8 cellular contexts compared by ENCODE assay signal in the genomic region with DNA sequence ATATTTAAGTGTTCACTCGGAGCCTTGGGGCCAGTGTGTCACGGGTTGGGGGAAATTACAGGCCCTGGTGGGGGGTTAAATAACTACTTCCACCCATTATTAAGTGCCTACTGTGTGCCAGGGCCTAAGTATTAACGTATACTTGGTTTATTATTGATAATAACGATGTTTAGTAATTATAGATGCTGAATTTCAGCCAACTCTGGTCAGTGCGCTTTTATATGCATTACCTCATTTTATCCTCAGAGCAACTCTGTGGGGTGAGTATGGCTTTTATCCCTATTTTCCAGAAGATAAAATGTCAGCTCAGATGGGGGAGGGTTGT. TPM values are rescaled to one million over a fixed set of nuclear protein-coding genes. Genes with fewer than 3 reads are reported as not detected.
DNase-seq lines count a peak whose midpoint lies in the region; ATAC-seq, FAIRE-seq and TF ChIP-seq lines count a peak whose summit lies in the region.

No MANE protein-coding gene starts in this region.

- no peaks in the 10 kb centered on the region for H3K27me3 Mint-ChIP-seq in activated naive CD4-positive, alpha-beta T cell treated with anti-CD3 and anti-CD28 coated beads for 36 hours (ENCODE audit: low read depth)

- no peaks in the 10 kb centered on the region for H3K4me1 ChIP-seq in GM12878 (ENCODE audit: control insufficient read depth, insufficient read depth, low read length)
- peaks cover 37% of the 10 kb centered on the region for H3K4me1 ChIP-seq in lower lobe of right lung
- H3K4me1 ChIP-seq in tibial nerve: peaks cover 0 to 41% (median 10%) of the 10 kb centered on the region in 4 donors

- no peaks in the 10 kb centered on the region for H3K9me3 ChIP-seq in GM12878 (replicated peaks; ENCODE audit: control insufficient read depth, insufficient read depth, low read length)
- no peaks in the 10 kb centered on the region for H3K9me3 ChIP-seq in lower lobe of right lung
- H3K9me3 ChIP-seq in tibial nerve: no peaks in the 10 kb centered on the region

- H3K27ac Mint-ChIP-seq in activated naive CD4-positive, alpha-beta T cell treated with anti-CD3 and anti-CD28 coated beads for 36 hours: no peak overlapping the region

- intact Hi-C loops in activated naive CD4-positive, alpha-beta T cell treated with anti-CD3 and anti-CD28 coated beads for 36 hours (cut with micrococcal nuclease): loop anchor here (1.0 to 10.0 kb wide), 9 partner anchors 42 to 1721 kb away; partner anchors contain the start of genes EGR4, EMX1, HK2 and INO80B
- intact Hi-C loops in GM12878 (cut with micrococcal nuclease; ENCODE audit: unreplicated experiment): no loop called here
- intact Hi-C loops in lower lobe of right lung (cut with DNase I): no loop called here

- CTCF ChIA-PET in activated naive CD4-positive, alpha-beta T cell treated with anti-CD3 and anti-CD28 coated beads for 36 hours (lab: Charles Lee): no interaction called here
- CTCF ChIA-PET in GM12878 (lab: Yijun Ruan, JAX): no interaction called here

- SMC1A ChIA-PET in GM12878 (lab: Charles Lee; ENCODE audit: uncharacterized antibody, unreplicated experiment): no interaction called here

- RAD21 ChIA-PET in GM12878 (lab: Charles Lee; ENCODE audit: unreplicated experiment): no interaction called here

- TF ChIP-seq POLR2A in GM12878 (IDR thresholded peaks at IDR 0.05; ENCODE audit: low read depth, low read length) (no peak), tibial nerve (IDR thresholded peaks at IDR 0.05) (no peak), GM12891 (IDR thresholded peaks at IDR 0.05; ENCODE audit: low read depth, low read length) (no peak)

- no peak overlapping the region; the same call in 1 of the 2 replicates for H3K4me2 ChIP-seq in GM12878 (ENCODE audit: control insufficient read depth, insufficient read depth)

- in situ Hi-C loops in GM12878 (cut with MboI): no loop called here

- H3K4me3 ChIP-seq in GM12878 (peak overlapping the region; percentile 44; the same call in 1 of the 2 replicates), lower lobe of right lung (peak overlapping the region; percentile 89), tibial nerve (peak overlapping the region; percentile 42 to 92 (median 72))

- FAIRE-seq in GM12878 (lab: Jason Lieb, UNC): no peak
- no peak for FAIRE-seq in GM12891 (lab: Jason Lieb, UNC)

- H3K4me3 Mint-ChIP-seq in activated naive CD4-positive, alpha-beta T cell treated with anti-CD3 and anti-CD28 coated beads for 36 hours: peak overlapping the region; percentile 61

- H3K27ac ChIP-seq in GM12878 (ENCODE audit: control insufficient read depth, insufficient read depth) (no peak overlapping the region), lower lobe of right lung (peak overlapping the region; percentile 83), tibial nerve (peak overlapping the region; percentile 83 to 92 (median 87))

- BruUV-seq in GM12878 (replicated peaks; lab: Mats Ljungman, UMichigan): no TSS peak

- POLR2A ChIA-PET in GM12878 (lab: Charles Lee): no interaction called here

- ATAC-seq in GM12878 (no peak), lower lobe of right lung (no peak)
- no peak for ATAC-seq in activated CD4-positive, CD25-positive, alpha-beta regulatory T cell treated with anti-CD3 and anti-CD28 coated beads, Interleukin-2, amount 50 U/mL, for 24 hours

- no peak for TF ChIP-seq RAD21 in GM12878 (IDR thresholded peaks at IDR 0.05; ENCODE audit: insufficient read depth, low read depth, low read length)

- H2AFZ ChIP-seq in GM12878 (ENCODE audit: control insufficient read depth, low read depth, low read length): no peak overlapping the region

- TF ChIP-seq EP300 in GM12878 (IDR thresholded peaks at IDR 0.05; ENCODE audit: borderline replicate concordance in 1 of 2, control insufficient read depth in 1 of 2, low read depth in 2 of 2, low read length in 2 of 2) (no peak), tibial nerve (IDR thresholded peaks at IDR 0.05) (no peak)

- H4K20me1 ChIP-seq in GM12878 (ENCODE audit: control insufficient read depth, insufficient read depth): no peaks in the 10 kb centered on the region

- H3K9ac ChIP-seq in GM12878 (ENCODE audit: control insufficient read depth, insufficient read depth, low read length): no peak overlapping the region

- H3K36me3 ChIP-seq in GM12878 (ENCODE audit: control insufficient read depth in 2 of 2, insufficient read depth in 2 of 2, low read length in 1 of 2) (no peaks in the 10 kb centered on the region), lower lobe of right lung (no peaks in the 10 kb centered on the region), tibial nerve (no peaks in the 10 kb centered on the region)

- peaks cover 1% of the 10 kb centered on the region for H3K36me3 Mint-ChIP-seq in activated naive CD4-positive, alpha-beta T cell treated with anti-CD3 and anti-CD28 coated beads for 36 hours (ENCODE audit: low read depth)

- H3K4me1 Mint-ChIP-seq in activated naive CD4-positive, alpha-beta T cell treated with anti-CD3 and anti-CD28 coated beads for 36 hours (ENCODE audit: low read depth): peaks cover 18% of the 10 kb centered on the region

- no peak for TF ChIP-seq CTCF in GM12878 (IDR thresholded peaks at IDR 0.05 in 2 of 3, conservative IDR thresholded peaks at IDR 0.05 in 1 of 3; ENCODE audit: control insufficient read depth in 2 of 3, extremely low read depth in 1 of 3, insufficient read depth in 1 of 3, low read depth in 3 of 3, low read length in 3 of 3)
- TF ChIP-seq CTCF in lower lobe of right lung (IDR thresholded peaks at IDR 0.05): no peak
- TF ChIP-seq CTCF in tibial nerve (IDR thresholded peaks at IDR 0.05): no peak

- no peak for DNase-seq in activated naive CD4-positive, alpha-beta T cell treated with anti-CD3 and anti-CD28 coated beads for 36 hours
- no peak for DNase-seq in activated naive CD4-positive, alpha-beta T cell treated with anti-CD3 and anti-CD28 coated beads, Interleukin-2, amount 50 U/mL, for 16 hours
- DNase-seq in GM12878 (ENCODE audit: low read depth, low spot score) (no peak), lower lobe of right lung (no peak), tibial nerve (ENCODE audit: low spot score in 2 of 2) (no peak), GM12891 (ENCODE audit: insufficient read length, low spot score) (no peak)
- no peak for DNase-seq in activated effector memory CD4-positive, alpha-beta T cell treated with anti-CD3 and anti-CD28 coated beads, Interleukin-2, amount 50 U/mL, for 16 hours

- no peaks in the 10 kb centered on the region for H3K9me3 Mint-ChIP-seq in activated naive CD4-positive, alpha-beta T cell treated with anti-CD3 and anti-CD28 coated beads for 36 hours

- WGBS in GM12878 (ENCODE audit: insufficient coverage, insufficient replicate concordance, low lambda C conversion rate, missing lambda C conversion rate): 14% methylated on average over 5 of the region's 5 CpGs
- 6 to 12% methylated on average over 5 of the region's 5 CpGs for WGBS in tibial nerve, 2 donors

- H3K27me3 ChIP-seq in GM12878 (replicated peaks in 1 of 2; ENCODE audit: control insufficient read depth in 2 of 2, insufficient read depth in 2 of 2, low read length in 1 of 2): peaks cover 6 to 17% of the 10 kb centered on the region in 2 experiments
- H3K27me3 ChIP-seq in lower lobe of right lung (ENCODE audit: low read depth): no peaks in the 10 kb centered on the region
- no peaks in the 10 kb centered on the region for H3K27me3 ChIP-seq in tibial nerve

- no peaks in the 10 kb centered on the region for H3K79me2 ChIP-seq in GM12878 (ENCODE audit: control insufficient read depth, insufficient read depth, low read length)

RNA-seq across cellular contexts. Expression of gene RAB11FIP5, which starts 0.8 kb away (rescaled TPM):
- 1 to 10 TPM; 7.3 to 7.4 TPM for total RNA-seq in activated naive CD4-positive, alpha-beta T cell treated with anti-CD3 and anti-CD28 coated beads for 36 hours
- 0.06 TPM in 1 of 2 replicates, not detected in the other for total RNA-seq in GM12878 (2013; cell fraction: nucleolus; rRNA removed)
- not detected in 2 replicates for total RNA-seq in GM12878 (2014; rRNA removed)
- total RNA-seq in GM12878 (2014; rRNA removed; fragmentation: Illumina TruSeq; extraction: Trizol): not detected in 2 replicates
- total RNA-seq in GM12878 (2021): 0.05 and 0.08 TPM in 2 replicates
- polyA plus RNA-seq in GM12878 (2011; ENCODE audit: low read depth): 0.05 TPM
- polyA plus RNA-seq in GM12878 (2011; rRNA removed): 0.01 and 0.20 TPM in 2 replicates
- polyA plus RNA-seq in GM12878 (2011; cell fraction: cytosol; rRNA removed): 0.02 and 0.07 TPM in 2 replicates
- polyA plus RNA-seq in GM12878 (2011; cell fraction: nucleus; rRNA removed): 0.01 and 0.07 TPM in 2 replicates
- 0.25 and 0.28 TPM in 2 replicates for polyA plus RNA-seq in GM12878 (2012)
- polyA plus RNA-seq in GM12878 (2014; fragmentation: Illumina TruSeq; extraction: Trizol): not detected in 2 replicates
- polyA plus RNA-seq in GM12878 (2014; fragmentation: Nextera tagmentation; extraction: Ambion mirVana): under 1 TPM in 1 of 2 experiments, not detected in 1; 0.07 TPM
- polyA plus RNA-seq in GM12878 (2014; rRNA removed): 0.03 and 0.08 TPM in 2 replicates
- not detected for polyA plus RNA-seq in GM12878 (2016; fragmentation: Nextera tagmentation; extraction: Ambion mirVana)
- 0.07 TPM in 1 of 2 replicates, not detected in the other for polyA minus RNA-seq in GM12878 (2011; rRNA and poly(A)+ RNA removed)
- 0.42 TPM in 1 of 2 replicates, not detected in the other for polyA minus RNA-seq in GM12878 (2011; cell fraction: cytosol; rRNA and poly(A)+ RNA removed)
- polyA minus RNA-seq in GM12878 (2011; cell fraction: nucleus; rRNA and poly(A)+ RNA removed): not detected in 2 replicates
- 20.6 TPM for total RNA-seq in lower lobe of right lung
- 10 to 100 TPM; 35.7 to 40.4 (median 39.4) TPM for total RNA-seq in tibial nerve
- 0.17 TPM for polyA plus RNA-seq in GM12891 (2012; ENCODE audit: low read depth, missing spikeins)

RNA-seq across cellular contexts. Expression of gene SFXN5, which starts 42.1 kb away (rescaled TPM):
- total RNA-seq in activated naive CD4-positive, alpha-beta T cell treated with anti-CD3 and anti-CD28 coated beads for 36 hours: 1 to 10 TPM; 5.3 to 6.8 TPM
- total RNA-seq in GM12878 (2013; cell fraction: nucleolus; rRNA removed): 10.4 and 11.9 TPM in 2 replicates
- total RNA-seq in GM12878 (2014; rRNA removed) (7.4 and 10.7 TPM in 2 replicates), GM12878 (2014; rRNA removed; fragmentation: Illumina TruSeq; extraction: Trizol) (6.4 and 7.4 TPM in 2 replicates), GM12878 (2021) (11.5 and 12.2 TPM in 2 replicates), lower lobe of right lung (15.4 TPM), tibial nerve (10 to 100 TPM; 13.8 to 58.1 (median 21.7) TPM)
- polyA plus RNA-seq in GM12878 (2011; ENCODE audit: low read depth): 2.0 TPM
- polyA plus RNA-seq in GM12878 (2011; rRNA removed) (5.8 and 13.4 TPM in 2 replicates), GM12878 (2014; fragmentation: Illumina TruSeq; extraction: Trizol) (11.7 and 15.4 TPM in 2 replicates), GM12878 (2014; fragmentation: Nextera tagmentation; extraction: Ambion mirVana) (1 to 10 TPM; 3.3 to 4.0 TPM), GM12878 (2014; rRNA removed) (10.3 and 10.6 TPM in 2 replicates), GM12878 (2016; fragmentation: Nextera tagmentation; extraction: Ambion mirVana) (10 to 100 TPM; 15.7 to 15.9 TPM)
- 11.0 and 13.0 TPM in 2 replicates for polyA plus RNA-seq in GM12878 (2011; cell fraction: cytosol; rRNA removed)
- polyA plus RNA-seq in GM12878 (2011; cell fraction: nucleus; rRNA removed): 26.1 and 28.2 TPM in 2 replicates
- polyA plus RNA-seq in GM12878 (2012): 3.8 and 4.3 TPM in 2 replicates
- 8.9 and 12.1 TPM in 2 replicates for polyA minus RNA-seq in GM12878 (2011; rRNA and poly(A)+ RNA removed)
- 2.2 and 3.7 TPM in 2 replicates for polyA minus RNA-seq in GM12878 (2011; cell fraction: cytosol; rRNA and poly(A)+ RNA removed)
- polyA minus RNA-seq in GM12878 (2011; cell fraction: nucleus; rRNA and poly(A)+ RNA removed): 9.7 and 19.6 TPM in 2 replicates
- polyA plus RNA-seq in GM12891 (2012; ENCODE audit: low read depth, missing spikeins): 1.8 TPM

Comparison
In these comparisons a context has a peak if more than half of its experiments do, and no peak if none do; other contexts are left out.
1. RNA of gene RAB11FIP5, which starts 0.8 kb away (total RNA-seq): 35.7 to 40.4 TPM in tibial nerve, 20.6 TPM in lower lobe of right lung (single experiment) and 7.3 to 7.4 TPM in activated naive CD4-positive, alpha-beta T cell treated with anti-CD3 and anti-CD28 coated beads for 36 hours; 0.05 to 0.08 TPM in GM12878; every median in the first group is over 4 times any median in the second.
2. Peak in every context shown above with its lines, with median percentiles within 50 percentile points of each other: H3K4me3 ChIP-seq.